Comparison of ENCODE assay signal across 2 cellular contexts in genomic region chr12:48758737-48759136, GRCh38.
TF ChIP-seq lines count a peak whose summit lies in the region.

No MANE protein-coding gene starts in this region.

TF ChIP-seq in H1, 55 proteins besides CTCF, POLR2A, EP300 and RAD21:
- TF ChIP-seq MAFK (IDR thresholded peaks at IDR 0.05; ENCODE audit: low read depth, low read length) (no peak), KDM5A (IDR thresholded peaks at IDR 0.05; ENCODE audit: low read length) (no peak), YY1 (IDR thresholded peaks at IDR 0.05; ENCODE audit: low read depth, low read length) (no peak), CHD2 (IDR thresholded peaks at IDR 0.05; ENCODE audit: low read length) (no peak), JUN (IDR thresholded peaks at IDR 0.05; ENCODE audit: low read depth, low read length) (no peak), BCL11A (IDR thresholded peaks at IDR 0.05; ENCODE audit: low read depth in 2 of 2, low read length in 2 of 2) (no peak), RXRA (IDR thresholded peaks at IDR 0.05; ENCODE audit: insufficient read depth, low read depth, low read length) (no peak), KDM1A (IDR thresholded peaks at IDR 0.05; ENCODE audit: borderline replicate concordance, low read length) (no peak), SRF (IDR thresholded peaks at IDR 0.05; ENCODE audit: low read depth, low read length) (no peak), NANOG (IDR thresholded peaks at IDR 0.05; ENCODE audit: insufficient read depth, low read depth, low read length, poor library complexity, severe bottlenecking) (no peak), RBBP5 (IDR thresholded peaks at IDR 0.05; ENCODE audit: borderline replicate concordance, low read depth, low read length) (no peak)
- TF ChIP-seq, protein P1, sequence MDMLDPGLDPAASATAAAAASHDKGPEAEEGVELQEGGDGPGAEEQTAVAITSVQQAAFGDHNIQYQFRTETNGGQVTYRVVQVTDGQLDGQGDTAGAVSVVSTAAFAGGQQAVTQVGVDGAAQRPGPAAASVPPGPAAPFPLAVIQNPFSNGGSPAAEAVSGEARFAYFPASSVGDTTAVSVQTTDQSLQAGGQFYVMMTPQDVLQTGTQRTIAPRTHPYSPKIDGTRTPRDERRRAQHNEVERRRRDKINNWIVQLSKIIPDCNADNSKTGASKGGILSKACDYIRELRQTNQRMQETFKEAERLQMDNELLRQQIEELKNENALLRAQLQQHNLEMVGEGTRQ (IDR thresholded peaks at IDR 0.05; ENCODE audit: low read length): no peak
- TF ChIP-seq, protein P2, sequence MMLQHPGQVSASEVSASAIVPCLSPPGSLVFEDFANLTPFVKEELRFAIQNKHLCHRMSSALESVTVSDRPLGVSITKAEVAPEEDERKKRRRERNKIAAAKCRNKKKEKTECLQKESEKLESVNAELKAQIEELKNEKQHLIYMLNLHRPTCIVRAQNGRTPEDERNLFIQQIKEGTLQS (IDR thresholded peaks at IDR 0.05; ENCODE audit: insufficient read depth, low read depth, low read length): no peak

TF ChIP-seq in HEK293T, 16 proteins besides CTCF, POLR2A, EP300 and RAD21:
- TF ChIP-seq NFRKB (IDR thresholded peaks at IDR 0.05) (no peak), HDGF (IDR thresholded peaks at IDR 0.05; ENCODE audit: borderline replicate concordance) (no peak), FOXA1 (IDR thresholded peaks at IDR 0.05) (no peak), LEF1 (IDR thresholded peaks at IDR 0.05; ENCODE audit: borderline replicate concordance) (no peak), TARDBP (IDR thresholded peaks at IDR 0.05) (no peak), FOXK2 (IDR thresholded peaks at IDR 0.05) (no peak), BHLHE40 (IDR thresholded peaks at IDR 0.05; ENCODE audit: borderline replicate concordance) (no peak), ZNF384 (IDR thresholded peaks at IDR 0.05) (no peak), L3MBTL2 (conservative IDR thresholded peaks at IDR 0.05) (no peak), FOXM1 (IDR thresholded peaks at IDR 0.05; ENCODE audit: borderline replicate concordance) (no peak), ARNT (IDR thresholded peaks at IDR 0.05) (no peak), SUZ12 (IDR thresholded peaks at IDR 0.05) (no peak)
TF ChIP-seq in HEK293T: peak in this region for 0.
